ENCODE assay signal across 31 cellular contexts in genomic region chr19:31892060-31892459, GRCh38.
"Had no signal": no experiment of that assay in that cellular context is flagged by ENCODE, and none has a peak within 500 bp of the region (broad histone marks: within the 10 kb centered on the region; RNA-seq: fewer than 3 reads in every experiment).

No MANE protein-coding gene starts in this region.

- FAIRE-seq: islet of Langerhans, pancreas had no signal

- H3K27me3 Mint-ChIP-seq: memory B cell; stimulated activated memory B cell treated with anti-CD40 and anti-IgM and Interleukin-4, amounts not matched to agents 10 μg/mL and 1 μg/mL and 100 μg/mL, for 72 hours; stimulated activated naive CD8-positive, alpha-beta T cell treated with anti-CD3 and anti-CD28 coated beads, Interleukin-15, amount 100 ng/mL, for 72 hours had no signal

- DNase-seq: heart left ventricle; hypothalamus; immature natural killer cell; left ventricle myocardium inferior; midbrain; mucosa of descending colon; naive thymus-derived CD4-positive, alpha-beta T cell; nucleus accumbens; pancreas; posterior cingulate gyrus; right lobe of liver; stimulated activated CD4-positive, alpha-beta T cell treated with anti-CD3 and anti-CD28 coated beads, Interleukin-1b, Interleukin-23, amount 100 ng/mL, for 48 hours; stimulated activated CD4-positive, alpha-beta T cell treated with anti-CD3 and anti-CD28 coated beads, Interleukin-2, amount 100 ng/mL, for 48 hours; stimulated activated CD4-positive, alpha-beta T cell treated with anti-CD3 and anti-CD28 coated beads, Interleukin-4, amount 100 ng/mL, for 4 hours; stimulated activated CD8-positive, alpha-beta memory T cell treated with anti-CD3 and anti-CD28 coated beads, Interleukin-4, amount 100 ng/mL, for 48 hours; stimulated activated naive CD4-positive, alpha-beta T cell treated with Interleukin-2 at 50 U/mL for 16 hours; stimulated activated naive CD8-positive, alpha-beta T cell treated with anti-CD3 and anti-CD28 coated beads, Interleukin-15, amount 100 ng/mL, for 72 hours; substantia nigra; testis; thyroid gland; transverse colon; upper lobe of left lung had no signal

- ATAC-seq: heart left ventricle; mucosa of descending colon; naive thymus-derived CD4-positive, alpha-beta T cell; natural killer cell treated with Interleukin-12 subunit alpha and Interleukin-12 subunit beta and Interleukin-15 and Interleukin-18, amount 100 ng/mL, for 72 hours; pancreas; right lobe of liver; stimulated activated memory B cell treated with anti-CD40 and anti-IgM and Interleukin-4, amounts not matched to agents 10 μg/mL and 1 μg/mL and 100 μg/mL, for 72 hours; stimulated activated naive CD8-positive, alpha-beta T cell treated with anti-CD3 and anti-CD28 coated beads, Interleukin-15, amount 100 ng/mL, for 72 hours had no signal

- H3K9me3 ChIP-seq: pancreas, prostate gland, right lobe of liver, testis, thyroid gland, transverse colon, vagina had no signal

- H3K4me1 ChIP-seq: heart left ventricle, left ventricle myocardium inferior, pancreas, prostate gland, right atrium auricular region, right lobe of liver, thyroid gland, transverse colon, upper lobe of left lung, vagina had no signal

- H3K27ac Mint-ChIP-seq: immature natural killer cell; memory B cell; naive thymus-derived CD4-positive, alpha-beta T cell; natural killer cell treated with Interleukin-12 subunit alpha and Interleukin-12 subunit beta and Interleukin-15 and Interleukin-18, amount 100 ng/mL, for 72 hours; stimulated activated memory B cell treated with anti-CD40 and anti-IgM and Interleukin-4, amounts not matched to agents 10 μg/mL and 1 μg/mL and 100 μg/mL, for 72 hours had no signal

- H3K36me3 Mint-ChIP-seq: immature natural killer cell; natural killer cell treated with Interleukin-12 subunit alpha and Interleukin-12 subunit beta and Interleukin-15 and Interleukin-18, amount 100 ng/mL, for 72 hours; stimulated activated memory B cell treated with anti-CD40 and anti-IgM and Interleukin-4, amounts not matched to agents 10 μg/mL and 1 μg/mL and 100 μg/mL, for 72 hours had no signal

- H3K4me3 Mint-ChIP-seq: immature natural killer cell; memory B cell; naive thymus-derived CD4-positive, alpha-beta T cell; natural killer cell treated with Interleukin-12 subunit alpha and Interleukin-12 subunit beta and Interleukin-15 and Interleukin-18, amount 100 ng/mL, for 72 hours; neural crest cell; stimulated activated memory B cell treated with anti-CD40 and anti-IgM and Interleukin-4, amounts not matched to agents 10 μg/mL and 1 μg/mL and 100 μg/mL, for 72 hours; stimulated activated naive CD8-positive, alpha-beta T cell treated with anti-CD3 and anti-CD28 coated beads, Interleukin-15, amount 100 ng/mL, for 72 hours had no signal

- H3K4me1 Mint-ChIP-seq: immature natural killer cell; memory B cell; naive thymus-derived CD4-positive, alpha-beta T cell; neural crest cell; stimulated activated memory B cell treated with anti-CD40 and anti-IgM and Interleukin-4, amounts not matched to agents 10 μg/mL and 1 μg/mL and 100 μg/mL, for 72 hours; stimulated activated naive CD8-positive, alpha-beta T cell treated with anti-CD3 and anti-CD28 coated beads, Interleukin-15, amount 100 ng/mL, for 72 hours had no signal

- H3K27me3 ChIP-seq: right atrium auricular region, right lobe of liver, testis, thyroid gland, transverse colon, upper lobe of left lung, vagina had no signal

- H3K4me3 ChIP-seq: heart left ventricle, left ventricle myocardium inferior, mucosa of descending colon, pancreas, prostate gland, right atrium auricular region, right lobe of liver, smooth muscle cell, testis, thyroid gland, transverse colon, upper lobe of left lung, vagina had no signal

- H3K27ac ChIP-seq: heart left ventricle, left ventricle myocardium inferior, pancreas, prostate gland, right atrium auricular region, right lobe of liver, testis, thyroid gland, transverse colon, upper lobe of left lung, vagina had no signal

- H3K36me3 ChIP-seq: heart left ventricle, left ventricle myocardium inferior, pancreas, prostate gland, right atrium auricular region, right lobe of liver, thyroid gland, transverse colon, upper lobe of left lung, vagina had no signal

- H3K4me2 ChIP-seq: smooth muscle cell had no signal
